In the genomic region with DNA sequence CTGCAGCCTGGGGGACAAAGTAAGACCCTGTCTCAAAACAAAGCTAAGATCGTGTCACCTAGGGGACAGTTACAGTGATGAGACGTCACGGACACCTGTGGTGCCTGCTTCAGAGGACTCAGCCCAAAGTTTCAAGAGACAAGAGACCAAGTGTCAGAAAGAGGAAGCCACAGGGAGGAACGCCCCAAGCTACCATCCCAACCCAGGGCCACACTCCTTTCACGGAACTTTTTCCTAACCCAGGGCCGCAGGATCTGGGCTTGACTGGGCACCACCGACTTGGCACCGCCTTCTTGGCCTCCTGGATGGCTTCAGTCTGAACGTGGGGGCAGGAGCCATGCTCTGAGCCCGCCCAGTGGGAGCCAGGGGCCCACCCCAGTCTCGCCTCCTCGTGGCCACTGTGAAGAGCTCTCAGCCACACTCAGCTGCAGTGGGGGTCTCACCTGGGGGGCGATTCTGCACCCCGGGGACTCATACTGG, we compare ENCODE assay signal across 10 cellular contexts. TPM values are rescaled to one million over a fixed set of nuclear protein-coding genes. Genes with fewer than 3 reads are reported as not detected.
A peak's percentile ranks its signal among the peaks of the same experiment; 100 is the strongest.
DNase-seq lines count a peak whose midpoint lies in the region; ATAC-seq and TF ChIP-seq lines count a peak whose summit lies in the region.
"Had no signal": no experiment of that assay in that cellular context is flagged by ENCODE, and none has a peak within 500 bp of the region (broad histone marks: within the 10 kb centered on the region; RNA-seq: fewer than 3 reads in every experiment).

No MANE protein-coding gene starts in this region.

- no peak for ATAC-seq in stimulated activated naive CD8-positive, alpha-beta T cell treated with anti-CD3 and anti-CD28 coated beads, Interleukin-15, amount 100 ng/mL, for 72 hours
- ATAC-seq in HG02870 (IDR thresholded peaks at IDR 0.05; ENCODE audit: unreplicated experiment) = no peak

- peak overlapping the region in 1 of 2 donors; percentile 43 for H3K9ac ChIP-seq in duodenal mucosa (ENCODE audit: low read depth in 1 of 2, low read length in 2 of 2)

- H3K27ac ChIP-seq in duodenal mucosa (ENCODE audit: low read depth, low read length) (peak overlapping the region; percentile 28), SJCRH30 (no peak overlapping the region)

- H3K4me1 Mint-ChIP-seq in activated CD4-positive, alpha-beta T cell treated with anti-CD3 and anti-CD28 coated beads, Interleukin-2, amount 10 ng/mL, durations not matched to agents 24 days and 14 days = peaks cover 57% of the 10 kb centered on the region
- H3K4me1 Mint-ChIP-seq in stimulated activated naive CD8-positive, alpha-beta T cell treated with anti-CD3 and anti-CD28 coated beads, Interleukin-15, amount 100 ng/mL, for 72 hours = peaks cover 87% of the 10 kb centered on the region

- H3K36me3 ChIP-seq in duodenal mucosa (ENCODE audit: control insufficient read depth in 1 of 2, insufficient read depth in 2 of 2, low read length in 2 of 2) (no peaks in the 10 kb centered on the region), SJCRH30 (no peaks in the 10 kb centered on the region)

- peak overlapping the region; percentile 64 for H3K4me3 Mint-ChIP-seq in activated CD4-positive, alpha-beta T cell treated with anti-CD3 and anti-CD28 coated beads, Interleukin-2, amount 10 ng/mL, durations not matched to agents 24 days and 14 days
- peak overlapping the region; percentile 52 to 80 for H3K4me3 Mint-ChIP-seq in stimulated activated naive CD8-positive, alpha-beta T cell treated with anti-CD3 and anti-CD28 coated beads, Interleukin-15, amount 100 ng/mL, for 72 hours

- peak; percentile 81 for DNase-seq in activated CD4-positive, alpha-beta T cell treated with anti-CD3 and anti-CD28 coated beads, Interleukin-2, amount 10 ng/mL, durations not matched to agents 24 days and 14 days
- no peak for DNase-seq in activated CD4-positive, alpha-beta T cell treated with anti-CD3 and anti-CD28 coated beads, Interleukin-2, amount 50 U/mL, for 4 hours
- peak; percentile 72 for DNase-seq in NB4 (ENCODE audit: low read depth)
- peak; percentile 32 to 40 for DNase-seq in stimulated activated naive CD8-positive, alpha-beta T cell treated with anti-CD3 and anti-CD28 coated beads, Interleukin-15, amount 100 ng/mL, for 72 hours
- DNase-seq in DMS79 treated with DMSO at 0.1 percent for 48 hours (lab: John Stamatoyannopoulos, UW) = no peak
- no peak for DNase-seq in SJCRH30
- DNase-seq: anterior cingulate cortex, NCI-H69 had no signal

- no peak for TF ChIP-seq CTCF in NB4 (IDR thresholded peaks at IDR 0.05; ENCODE audit: low read depth, low read length)

- H3K4me3 ChIP-seq in NB4 (ENCODE audit: low read depth, low read length) (no peak overlapping the region), duodenal mucosa (ENCODE audit: low read depth in 1 of 2, low read length in 2 of 2) (no peak overlapping the region), SJCRH30 (no peak overlapping the region)

- H3K27me3 ChIP-seq in duodenal mucosa (ENCODE audit: control insufficient read depth in 1 of 2, insufficient read depth in 2 of 2, low read length in 2 of 2) = no peaks in the 10 kb centered on the region
- H3K27me3 ChIP-seq in SJCRH30 = no peaks in the 10 kb centered on the region

- H3K9me3 ChIP-seq in duodenal mucosa (ENCODE audit: control insufficient read depth in 1 of 2, low read length in 2 of 2) (no peaks in the 10 kb centered on the region), SJCRH30 (replicated peaks) (no peaks in the 10 kb centered on the region)

- H3K4me1 ChIP-seq in duodenal mucosa (ENCODE audit: control insufficient read depth in 1 of 2, insufficient read depth in 2 of 2, low read length in 2 of 2) (peaks cover 23 to 38% of the 10 kb centered on the region in 2 donors), SJCRH30 (peaks cover 8% of the 10 kb centered on the region)

- H3K27ac Mint-ChIP-seq in activated CD4-positive, alpha-beta T cell treated with anti-CD3 and anti-CD28 coated beads, Interleukin-2, amount 10 ng/mL, durations not matched to agents 24 days and 14 days = peak overlapping the region; percentile 93
- H3K27ac Mint-ChIP-seq in stimulated activated naive CD8-positive, alpha-beta T cell treated with anti-CD3 and anti-CD28 coated beads, Interleukin-15, amount 100 ng/mL, for 72 hours = peak overlapping the region in 1 of 2 donors; percentile 93

- no peak for TF ChIP-seq POLR2A in NB4 (IDR thresholded peaks at IDR 0.05; ENCODE audit: extremely low read depth, insufficient read length)

- peaks cover 3% of the 10 kb centered on the region for H3K9me3 Mint-ChIP-seq in activated CD4-positive, alpha-beta T cell treated with anti-CD3 and anti-CD28 coated beads, Interleukin-2, amount 10 ng/mL, durations not matched to agents 24 days and 14 days
- no peaks in the 10 kb centered on the region for H3K9me3 Mint-ChIP-seq in stimulated activated naive CD8-positive, alpha-beta T cell treated with anti-CD3 and anti-CD28 coated beads, Interleukin-15, amount 100 ng/mL, for 72 hours

- peaks cover 52% of the 10 kb centered on the region for H3K36me3 Mint-ChIP-seq in activated CD4-positive, alpha-beta T cell treated with anti-CD3 and anti-CD28 coated beads, Interleukin-2, amount 10 ng/mL, durations not matched to agents 24 days and 14 days (ENCODE audit: low read depth)

- peaks cover 2% of the 10 kb centered on the region for H3K27me3 Mint-ChIP-seq in activated CD4-positive, alpha-beta T cell treated with anti-CD3 and anti-CD28 coated beads, Interleukin-2, amount 10 ng/mL, durations not matched to agents 24 days and 14 days
- no peaks in the 10 kb centered on the region for H3K27me3 Mint-ChIP-seq in stimulated activated naive CD8-positive, alpha-beta T cell treated with anti-CD3 and anti-CD28 coated beads, Interleukin-15, amount 100 ng/mL, for 72 hours

- intact Hi-C loops in activated CD4-positive, alpha-beta T cell treated with anti-CD3 and anti-CD28 coated beads, Interleukin-2, amount 10 ng/mL, durations not matched to agents 24 days and 14 days (cut with micrococcal nuclease) = loop anchor here (2.0 to 5.0 kb wide), 2 partner anchors 71 to 210 kb away; no protein-coding TSS in a partner anchor

RNA-seq across cellular contexts. Expression of a gene that starts 8.5 kb away (rescaled TPM):
- 184 and 185 TPM in 2 replicates for total RNA-seq in activated CD4-positive, alpha-beta T cell treated with anti-CD3 and anti-CD28 coated beads, Interleukin-2, amount 10 ng/mL, durations not matched to agents 24 days and 14 days
- 6.9 and 9.2 TPM in 2 replicates for total RNA-seq in SJCRH30 (2014; rRNA removed; shearing (Covaris generic))

RNA-seq across cellular contexts. Expression of a gene that starts 9.1 kb away (rescaled TPM):
- 9.5 and 10.0 TPM in 2 replicates for total RNA-seq in activated CD4-positive, alpha-beta T cell treated with anti-CD3 and anti-CD28 coated beads, Interleukin-2, amount 10 ng/mL, durations not matched to agents 24 days and 14 days
- 0.38 TPM in 1 of 2 replicates, not detected in the other for total RNA-seq in SJCRH30 (2014; rRNA removed; shearing (Covaris generic))

RNA-seq across cellular contexts. Expression of a gene that starts 36.6 kb away (rescaled TPM):
- 159 and 169 TPM in 2 replicates for total RNA-seq in activated CD4-positive, alpha-beta T cell treated with anti-CD3 and anti-CD28 coated beads, Interleukin-2, amount 10 ng/mL, durations not matched to agents 24 days and 14 days
- 33.2 and 34.5 TPM in 2 replicates for total RNA-seq in SJCRH30 (2014; rRNA removed; shearing (Covaris generic))

Comparison
In these comparisons a context has a peak if more than half of its experiments do, and no peak if none do; other contexts are left out.
1. DNase-seq: peak in activated CD4-positive, alpha-beta T cell treated with anti-CD3 and anti-CD28 coated beads, Interleukin-2, amount 10 ng/mL, durations not matched to agents 24 days and 14 days (single experiment), NB4 (single experiment) and stimulated activated naive CD8-positive, alpha-beta T cell treated with anti-CD3 and anti-CD28 coated beads, Interleukin-15, amount 100 ng/mL, for 72 hours (2 of 2); none in activated CD4-positive, alpha-beta T cell treated with anti-CD3 and anti-CD28 coated beads, Interleukin-2, amount 50 U/mL, for 4 hours (0 of 2), DMS79 treated with DMSO at 0.1 percent for 48 hours (single experiment) and SJCRH30 (0 of 2).
2. RNA of a gene that starts 8.5 kb away (total RNA-seq): 184 to 185 TPM in activated CD4-positive, alpha-beta T cell treated with anti-CD3 and anti-CD28 coated beads, Interleukin-2, amount 10 ng/mL, durations not matched to agents 24 days and 14 days; 6.9 to 9.2 TPM in SJCRH30; every median in the first group is over 10 times any median in the second.